Comparison of ENCODE assay signal across 10 cellular contexts in genomic region chr7:42876182-42877068, GRCh38. TPM values are rescaled to one million over a fixed set of nuclear protein-coding genes. Genes with fewer than 3 reads are reported as not detected.
DNase-seq lines count a peak whose midpoint lies in the region; ATAC-seq and TF ChIP-seq lines count a peak whose summit lies in the region.
"Had no signal": no experiment of that assay in that cellular context is flagged by ENCODE, and none has a peak within 500 bp of the region (broad histone marks: within the 10 kb centered on the region; RNA-seq: fewer than 3 reads in every experiment).

No MANE protein-coding gene starts in this region.

- TF ChIP-seq CTCF in MCF 10A (IDR thresholded peaks at IDR 0.05; ENCODE audit: unreplicated experiment) (peak; percentile 76), kidney epithelial cell (IDR thresholded peaks at IDR 0.05; ENCODE audit: insufficient read depth, low read length, poor library complexity, severe bottlenecking) (peak; percentile 78)

- no peaks in the 10 kb centered on the region for H3K9me3 Mint-ChIP-seq in MCF 10A (ENCODE audit: unreplicated experiment)
- H3K9me3 Mint-ChIP-seq: dendritic cell treated with granulocyte-macrophage colony-stimulating factor and Interleukin-4, amounts not matched to agents 40 ng/mL and 50 ng/mL, for 4 days had no signal

- H3K27me3 Mint-ChIP-seq in MCF 10A (ENCODE audit: insufficient read depth, unreplicated experiment) = no peaks in the 10 kb centered on the region
- H3K27me3 Mint-ChIP-seq: dendritic cell treated with granulocyte-macrophage colony-stimulating factor and Interleukin-4, amounts not matched to agents 40 ng/mL and 50 ng/mL, for 4 days had no signal

- no TSS peak for BruUV-seq in MCF 10A (replicated peaks; lab: Mats Ljungman, UMichigan)

- H3K27me3 ChIP-seq in kidney epithelial cell (ENCODE audit: control insufficient read depth, insufficient read depth, low read length) = no peaks in the 10 kb centered on the region
- H3K27me3 ChIP-seq: BLaER1 had no signal

- H3K27ac Mint-ChIP-seq in MCF 10A (ENCODE audit: low read depth, unreplicated experiment) = no peak overlapping the region
- H3K27ac Mint-ChIP-seq: dendritic cell treated with granulocyte-macrophage colony-stimulating factor and Interleukin-4, amounts not matched to agents 40 ng/mL and 50 ng/mL, for 4 days had no signal

- intact Hi-C loops in MCF 10A (cut with micrococcal nuclease) = loop anchor here (1.0 to 5.0 kb wide), 2 partner anchors 44 to 936 kb away; no protein-coding TSS in a partner anchor

- no peaks in the 10 kb centered on the region for H3K36me3 ChIP-seq in kidney epithelial cell (ENCODE audit: control insufficient read depth, insufficient read depth, low read length)
- H3K36me3 ChIP-seq: BLaER1 had no signal

- CTCF ChIA-PET in MCF 10A (lab: Yijun Ruan, JAX) = interaction anchor here (0.5 to 4.5 kb wide), 31 partner anchors 9 to 1346 kb away, joined by 3 to 89 read pairs (median 4); partner anchors contain the start of genes MRPL32 and PSMA2

- ATAC-seq in GM21526 (IDR thresholded peaks at IDR 0.05; ENCODE audit: low FRiP score, unreplicated experiment) = peak; percentile 83

- POLR2A ChIA-PET in MCF 10A (lab: Yijun Ruan, JAX) = interaction anchor here (0.7 to 1.7 kb wide), 6 partner anchors 18 to 936 kb away, joined by 3 to 5 read pairs (median 4); no protein-coding TSS in a partner anchor

- peaks cover 7% of the 10 kb centered on the region for H3K4me1 Mint-ChIP-seq in MCF 10A (ENCODE audit: insufficient read depth, unreplicated experiment)

- no peaks in the 10 kb centered on the region for H3K36me3 Mint-ChIP-seq in MCF 10A (ENCODE audit: insufficient read depth, unreplicated experiment)

- no peak overlapping the region for H3K4me3 Mint-ChIP-seq in MCF 10A (ENCODE audit: unreplicated experiment)
- H3K4me3 Mint-ChIP-seq: dendritic cell treated with granulocyte-macrophage colony-stimulating factor and Interleukin-4, amounts not matched to agents 40 ng/mL and 50 ng/mL, for 4 days had no signal

- no peak overlapping the region for H3K4me3 ChIP-seq in kidney epithelial cell (ENCODE audit: low read depth, low read length)
- H3K4me3 ChIP-seq: BLaER1 had no signal

- DNase-seq in NCI-H1092 treated with DMSO at 0.1 percent for 48 hours (lab: John Stamatoyannopoulos, UW) (peak; percentile 22), NCI-H1092 (lab: John Stamatoyannopoulos, UW) (no peak), HuH-7 (ENCODE audit: low spot score) (peak; percentile 52), T follicular helper cell (ENCODE audit: low read depth) (peak; percentile 27), MCF 10A (ENCODE audit: unreplicated experiment) (peak; percentile 79), kidney epithelial cell (ENCODE audit: low read depth) (no peak)
- DNase-seq in stimulated activated CD4-positive, alpha-beta T cell treated with anti-CD3 and anti-CD28 coated beads, Interleukin-4, amount 100 ng/mL, for 48 hours (ENCODE audit: low read depth in 2 of 2) = peak; percentile 49 to 57

RNA-seq across cellular contexts. Expression of gene C7orf25, which starts 35.4 kb away (rescaled TPM):
- total RNA-seq in MCF 10A (2022) (4.4 and 5.4 TPM in 2 replicates), kidney epithelial cell (10.5 and 14.4 TPM in 2 replicates)

RNA-seq across cellular contexts. Expression of gene PSMA2, which starts 55.5 kb away (rescaled TPM):
- total RNA-seq in MCF 10A (2022) (65.5 and 73.8 TPM in 2 replicates), kidney epithelial cell (71.2 and 91.8 TPM in 2 replicates)

RNA-seq across cellular contexts. Expression of gene MRPL32, which starts 55.8 kb away (rescaled TPM):
- total RNA-seq in MCF 10A (2022) (69.8 and 82.0 TPM in 2 replicates), kidney epithelial cell (95.4 and 97.9 TPM in 2 replicates)

Comparison
In these comparisons a context has a peak if more than half of its experiments do, and no peak if none do; other contexts are left out.
1. DNase-seq: peak in NCI-H1092 treated with DMSO at 0.1 percent for 48 hours (single experiment), HuH-7 (single experiment), T follicular helper cell (single experiment), MCF 10A (single experiment) and stimulated activated CD4-positive, alpha-beta T cell treated with anti-CD3 and anti-CD28 coated beads, Interleukin-4, amount 100 ng/mL, for 48 hours (2 of 2); none in NCI-H1092 (single experiment) and kidney epithelial cell (single experiment).